ENCODE assay signal across 17 cellular contexts in the genomic region with DNA sequence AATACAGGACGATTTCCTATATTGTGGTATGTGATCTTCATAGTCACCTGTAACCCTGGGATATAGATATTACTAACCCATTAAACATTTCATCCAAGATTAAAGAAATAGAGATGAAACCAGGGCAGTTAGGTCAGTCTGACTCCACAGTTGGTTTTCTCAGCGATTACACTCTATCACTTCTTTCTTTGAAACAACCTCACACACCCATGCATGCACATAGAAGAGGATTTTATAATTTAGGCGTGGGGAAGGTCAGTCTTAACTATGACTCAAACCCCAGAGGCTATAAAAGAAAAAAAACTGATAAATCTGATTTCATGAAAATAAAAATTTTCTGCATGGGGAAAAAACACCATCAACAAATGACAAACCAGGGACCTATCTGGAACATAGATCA.
"Had no signal": no experiment of that assay in that cellular context is flagged by ENCODE, and none has a peak within 500 bp of the region (broad histone marks: within the 10 kb centered on the region; RNA-seq: fewer than 3 reads in every experiment).

No MANE protein-coding gene starts in this region.

- H3K27me3 ChIP-seq: dorsolateral prefrontal cortex, heart left ventricle, neutrophil, right atrium auricular region, suprapubic skin, tibial artery, upper lobe of right lung, vagina had no signal

- H3K9me3 ChIP-seq: heart left ventricle, neutrophil, right atrium auricular region, suprapubic skin, tibial artery, upper lobe of right lung, vagina had no signal

- H3K9me3 Mint-ChIP-seq: naive thymus-derived CD8-positive, alpha-beta T cell had no signal

- DNase-seq: cortex of kidney; dorsolateral prefrontal cortex; effector CD8-positive, alpha-beta T cell; foreskin melanocyte; hippocampal formation; mammary epithelial cell; naive thymus-derived CD8-positive, alpha-beta T cell; small intestine; stimulated activated CD4-positive, alpha-beta T cell treated with anti-CD3 and anti-CD28 coated beads, Interleukin-12 subunit alpha, Interleukin-12 subunit beta, amount 100 ng/mL, for 4 hours; stimulated activated naive CD4-positive, alpha-beta T cell treated with Interleukin-2 at 50 U/mL for 16 hours; tibial artery had no signal

- H3K27ac ChIP-seq: heart left ventricle, neutrophil, right atrium auricular region, suprapubic skin, tibial artery, upper lobe of right lung, vagina had no signal

- H3K36me3 ChIP-seq: heart left ventricle, neutrophil, right atrium auricular region, suprapubic skin, tibial artery, upper lobe of right lung, vagina had no signal

- H3K4me3 ChIP-seq: dorsolateral prefrontal cortex, heart left ventricle, right atrium auricular region, suprapubic skin, tibial artery, upper lobe of right lung, vagina had no signal

- H3K27me3 Mint-ChIP-seq: naive thymus-derived CD8-positive, alpha-beta T cell had no signal

- ATAC-seq: heart left ventricle; naive thymus-derived CD8-positive, alpha-beta T cell had no signal
